13 cellular contexts compared by ENCODE assay signal in the genomic region with DNA sequence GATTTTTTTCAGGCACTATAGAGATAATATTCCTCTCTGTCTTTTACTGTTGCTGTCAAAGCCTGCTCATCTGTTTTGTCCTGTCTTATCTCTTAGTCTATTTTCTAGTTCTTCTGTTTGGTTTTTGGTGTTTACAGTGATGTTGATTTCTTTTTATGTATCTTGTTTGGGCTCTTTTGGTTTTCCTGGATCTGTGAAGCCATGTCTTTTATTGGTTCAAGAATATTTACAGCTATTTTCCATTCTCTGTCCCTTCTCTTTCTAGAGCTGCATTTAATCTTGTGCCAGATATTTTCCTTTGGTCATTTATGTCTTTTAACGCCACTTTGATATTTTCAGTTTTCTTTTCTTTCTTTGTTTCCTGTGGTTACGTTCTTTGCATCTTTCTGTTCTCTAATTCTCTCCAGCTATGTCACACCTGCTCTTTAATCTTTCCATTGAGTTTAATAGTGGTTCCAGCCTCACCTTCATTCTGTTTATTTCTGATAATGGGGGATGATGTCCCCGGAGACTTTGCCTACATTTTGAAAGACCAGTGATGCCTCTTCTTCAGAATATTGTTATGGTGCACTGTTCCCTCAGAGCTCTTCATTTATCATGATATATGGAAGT. TPM values are rescaled to one million over a fixed set of nuclear protein-coding genes. Genes with fewer than 3 reads are reported as not detected.
A peak's percentile ranks its signal among the peaks of the same experiment; 100 is the strongest.
DNase-seq lines count a peak whose midpoint lies in the region; ATAC-seq and TF ChIP-seq lines count a peak whose summit lies in the region.
"Had no signal": no experiment of that assay in that cellular context is flagged by ENCODE, and none has a peak within 500 bp of the region (broad histone marks: within the 10 kb centered on the region; RNA-seq: fewer than 3 reads in every experiment).

No MANE protein-coding gene starts in this region.

- H3K36me3 ChIP-seq in OCI-LY3 (replicated peaks; ENCODE audit: low read depth, low read length) (peaks cover 75% of the 10 kb centered on the region), endodermal cell (ENCODE audit: control insufficient read depth, insufficient read depth, low read length) (peaks cover 86% of the 10 kb centered on the region)

- H3K27me3 ChIP-seq in OCI-LY3 (ENCODE audit: low read depth, low read length), result no peaks in the 10 kb centered on the region
- no peaks in the 10 kb centered on the region for H3K27me3 ChIP-seq in endodermal cell (ENCODE audit: control insufficient read depth, insufficient read depth, low read length, poor library complexity, severe bottlenecking)

- H3K4me2 ChIP-seq in OCI-LY3 (ENCODE audit: low read length), result peak overlapping the region; percentile 27
- H3K4me2 ChIP-seq: A549 had no signal

- 87 to 100% methylated on average over 1 to 3 of the region's 3 CpGs for WGBS in endodermal cell (ENCODE audit: insufficient coverage in 1 of 2, insufficient read length in 1 of 2), 2 experiments

- H3K27ac ChIP-seq in OCI-LY3 (ENCODE audit: low read length) (peak overlapping the region; percentile 6; the same call in 1 of the 2 replicates), endodermal cell (ENCODE audit: low read depth, low read length) (no peak overlapping the region)
- H3K27ac ChIP-seq: A549 had no signal

- H3K9ac ChIP-seq in OCI-LY3 (ENCODE audit: low read length), result no peak overlapping the region
- H3K9ac ChIP-seq in endodermal cell (ENCODE audit: extremely low read depth, low read length, poor library complexity, severe bottlenecking), result no peak overlapping the region

- peaks cover 59% of the 10 kb centered on the region for H3K4me1 Mint-ChIP-seq in activated CD4-positive, alpha-beta T cell treated with anti-CD3 and anti-CD28 coated beads, Interleukin-2, amount 10 ng/mL, durations not matched to agents 7 days and 5 days
- peaks cover 51% of the 10 kb centered on the region for H3K4me1 Mint-ChIP-seq in stimulated activated memory B cell treated with anti-CD40 and anti-IgM and Interleukin-4, amounts not matched to agents 10 μg/mL and 1 μg/mL and 100 μg/mL, for 72 hours
- peaks cover 8% of the 10 kb centered on the region for H3K4me1 Mint-ChIP-seq in endodermal cell

- H3K79me2 ChIP-seq in OCI-LY3 (ENCODE audit: low read length), result peaks cover 84% of the 10 kb centered on the region

- peak; percentile 78 for ATAC-seq in GM21717 (IDR thresholded peaks at IDR 0.05; ENCODE audit: unreplicated experiment)
- peak; percentile 91 for ATAC-seq in stimulated activated memory B cell treated with anti-CD40 and anti-IgM and Interleukin-4, amounts not matched to agents 10 μg/mL and 1 μg/mL and 100 μg/mL, for 72 hours
- no peak for ATAC-seq in GM18861 (IDR thresholded peaks at IDR 0.05; ENCODE audit: unreplicated experiment)
- ATAC-seq in HG02870 (IDR thresholded peaks at IDR 0.05; ENCODE audit: unreplicated experiment), result no peak
- ATAC-seq: A549, Panc1 had no signal

- H3K4me3 ChIP-seq in OCI-LY3 (ENCODE audit: low read length), result 0 out of 2 replicates have a peak overlapping the region, but pooled peaks have one; percentile 6
- H3K4me3 ChIP-seq in endodermal cell (ENCODE audit: low read length), result no peak overlapping the region
- H3K4me3 ChIP-seq: A549 had no signal

- DNase-seq in activated CD4-positive, alpha-beta T cell treated with anti-CD3 and anti-CD28 coated beads, Interleukin-2, amount 10 ng/mL, durations not matched to agents 7 days and 5 days, result no peak
- DNase-seq in activated CD4-positive, alpha-beta T cell treated with anti-CD3 and anti-CD28 coated beads for 48 hours, result no peak
- DNase-seq in endodermal cell, result no peak
- DNase-seq: effector memory CD4-positive, alpha-beta T cell; hypothalamus; NCI-H1694 treated with DMSO at 0.1 percent for 48 hours had no signal

- TF ChIP-seq CTCF in OCI-LY3 (IDR thresholded peaks at IDR 0.05; ENCODE audit: low read depth, low read length), result no peak
- no peak for TF ChIP-seq CTCF in endodermal cell (conservative IDR thresholded peaks at IDR 0.05)

- peaks cover 14% of the 10 kb centered on the region for H3K4me1 ChIP-seq in OCI-LY3 (ENCODE audit: low read length)
- no peaks in the 10 kb centered on the region for H3K4me1 ChIP-seq in endodermal cell (ENCODE audit: control insufficient read depth, insufficient read depth, low read length)
- H3K4me1 ChIP-seq: A549 had no signal

- H2AFZ ChIP-seq in OCI-LY3 (ENCODE audit: low read depth, low read length), result no peak overlapping the region

- POLR2A ChIA-PET in activated CD4-positive, alpha-beta T cell treated with anti-CD3 and anti-CD28 coated beads, Interleukin-2, amount 10 ng/mL, durations not matched to agents 7 days and 5 days (lab: Charles Lee), result interaction anchor here (0.7 kb wide), 1 partner anchor 82 kb away, joined by 4 read pairs; no protein-coding TSS in a partner anchor

- no peak overlapping the region for H3K4me3 Mint-ChIP-seq in activated CD4-positive, alpha-beta T cell treated with anti-CD3 and anti-CD28 coated beads, Interleukin-2, amount 10 ng/mL, durations not matched to agents 7 days and 5 days
- H3K4me3 Mint-ChIP-seq in stimulated activated memory B cell treated with anti-CD40 and anti-IgM and Interleukin-4, amounts not matched to agents 10 μg/mL and 1 μg/mL and 100 μg/mL, for 72 hours, result peak overlapping the region; percentile 58
- H3K4me3 Mint-ChIP-seq in endodermal cell, result no peak overlapping the region

- CTCF ChIA-PET in activated CD4-positive, alpha-beta T cell treated with anti-CD3 and anti-CD28 coated beads, Interleukin-2, amount 10 ng/mL, durations not matched to agents 7 days and 5 days (lab: Charles Lee), result interaction anchor here (1.1 to 1.3 kb wide), 3 partner anchors 13 to 93 kb away, joined by 3 to 5 read pairs (median 5); no protein-coding TSS in a partner anchor

- H3K9me3 Mint-ChIP-seq in activated CD4-positive, alpha-beta T cell treated with anti-CD3 and anti-CD28 coated beads, Interleukin-2, amount 10 ng/mL, durations not matched to agents 7 days and 5 days, result peaks cover 15% of the 10 kb centered on the region
- H3K9me3 Mint-ChIP-seq in stimulated activated memory B cell treated with anti-CD40 and anti-IgM and Interleukin-4, amounts not matched to agents 10 μg/mL and 1 μg/mL and 100 μg/mL, for 72 hours, result peaks cover 13% of the 10 kb centered on the region
- H3K9me3 Mint-ChIP-seq in endodermal cell, result peaks cover 19% of the 10 kb centered on the region

- peaks cover 74% of the 10 kb centered on the region for H3K36me3 Mint-ChIP-seq in activated CD4-positive, alpha-beta T cell treated with anti-CD3 and anti-CD28 coated beads, Interleukin-2, amount 10 ng/mL, durations not matched to agents 7 days and 5 days (ENCODE audit: low read depth)
- peaks cover 72% of the 10 kb centered on the region for H3K36me3 Mint-ChIP-seq in stimulated activated memory B cell treated with anti-CD40 and anti-IgM and Interleukin-4, amounts not matched to agents 10 μg/mL and 1 μg/mL and 100 μg/mL, for 72 hours
- peaks cover 75% of the 10 kb centered on the region for H3K36me3 Mint-ChIP-seq in endodermal cell (ENCODE audit: low read depth)

- peak overlapping the region; percentile 66 for H3K27ac Mint-ChIP-seq in activated CD4-positive, alpha-beta T cell treated with anti-CD3 and anti-CD28 coated beads, Interleukin-2, amount 10 ng/mL, durations not matched to agents 7 days and 5 days
- H3K27ac Mint-ChIP-seq in stimulated activated memory B cell treated with anti-CD40 and anti-IgM and Interleukin-4, amounts not matched to agents 10 μg/mL and 1 μg/mL and 100 μg/mL, for 72 hours, result peak overlapping the region; percentile 84
- no peak overlapping the region for H3K27ac Mint-ChIP-seq in endodermal cell

- no peaks in the 10 kb centered on the region for H3K27me3 Mint-ChIP-seq in activated CD4-positive, alpha-beta T cell treated with anti-CD3 and anti-CD28 coated beads, Interleukin-2, amount 10 ng/mL, durations not matched to agents 7 days and 5 days
- no peaks in the 10 kb centered on the region for H3K27me3 Mint-ChIP-seq in stimulated activated memory B cell treated with anti-CD40 and anti-IgM and Interleukin-4, amounts not matched to agents 10 μg/mL and 1 μg/mL and 100 μg/mL, for 72 hours
- H3K27me3 Mint-ChIP-seq in endodermal cell (ENCODE audit: insufficient read depth), result no peaks in the 10 kb centered on the region

- peaks cover 11% of the 10 kb centered on the region; the same call in 1 of the 2 replicates for H3K9me3 ChIP-seq in OCI-LY3 (ENCODE audit: insufficient read depth, low read length)
- peaks cover 23% of the 10 kb centered on the region for H3K9me3 ChIP-seq in endodermal cell (ENCODE audit: control insufficient read depth, low read length)

- H4K20me1 ChIP-seq in OCI-LY3 (ENCODE audit: insufficient read depth, low read length), result peaks cover 23% of the 10 kb centered on the region

RNA-seq across cellular contexts. Expression of a gene that starts 32.0 kb away (rescaled TPM):
- 100 to 1,000 TPM; 195 to 215 TPM for total RNA-seq in activated CD4-positive, alpha-beta T cell treated with anti-CD3 and anti-CD28 coated beads, Interleukin-2, amount 10 ng/mL, durations not matched to agents 7 days and 5 days
- total RNA-seq in endodermal cell, result 10 to 100 TPM; 61.8 to 72.5 TPM
- 42.4 TPM for polyA plus RNA-seq in endodermal cell (2013, experiment 1 of 2)
- 53.4 TPM for polyA plus RNA-seq in endodermal cell (2013, experiment 2 of 2)

Comparison
In these comparisons a context has a peak if more than half of its experiments do, and no peak if none do; other contexts are left out.
1. ATAC-seq: peak in GM21717 (single experiment) and stimulated activated memory B cell treated with anti-CD40 and anti-IgM and Interleukin-4, amounts not matched to agents 10 μg/mL and 1 μg/mL and 100 μg/mL, for 72 hours (single experiment); none in GM18861 (single experiment) and HG02870 (single experiment).